Comparison of ENCODE assay signal across 9 cellular contexts in the genomic region with DNA sequence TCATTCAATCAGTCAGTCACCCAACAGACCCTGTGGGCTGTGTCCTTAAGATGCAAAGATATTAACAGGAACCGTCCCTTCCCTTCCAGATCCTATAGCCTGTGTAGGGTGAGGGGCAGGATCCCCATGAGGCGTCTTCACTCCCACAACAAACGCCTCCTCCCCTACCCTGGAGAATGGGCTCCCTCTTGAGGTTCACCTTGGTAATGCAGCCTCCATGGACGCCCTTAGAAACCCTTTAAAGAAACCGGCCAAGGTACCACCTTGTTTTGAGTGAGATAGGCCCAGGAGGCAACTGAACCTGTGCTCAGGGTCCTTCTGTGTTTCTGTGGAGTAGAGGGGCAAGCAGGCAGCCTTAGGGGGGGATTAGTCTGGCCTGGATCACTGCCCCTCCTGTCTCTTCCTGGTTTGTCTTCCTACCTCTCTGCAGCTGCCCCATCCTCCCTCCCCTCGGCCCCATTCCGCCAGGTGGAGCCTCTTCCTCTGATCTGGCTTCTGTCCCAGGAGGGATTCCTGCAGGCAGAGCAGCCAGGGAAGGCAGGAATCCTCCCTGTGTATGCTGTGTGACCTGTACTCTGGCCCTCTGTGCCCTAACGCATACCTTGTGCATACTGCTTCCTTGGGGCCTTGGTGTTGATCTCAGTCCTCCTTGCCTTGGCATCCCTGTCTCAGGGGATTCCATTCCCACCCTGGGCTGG. TPM values are rescaled to one million over a fixed set of nuclear protein-coding genes. Genes with fewer than 3 reads are reported as not detected.
DNase-seq lines count a peak whose midpoint lies in the region; ATAC-seq and TF ChIP-seq lines count a peak whose summit lies in the region.
"Had no signal": no experiment of that assay in that cellular context is flagged by ENCODE, and none has a peak within 500 bp of the region (broad histone marks: within the 10 kb centered on the region; RNA-seq: fewer than 3 reads in every experiment).

No MANE protein-coding gene starts in this region.

- peak; percentile 91 to 94 for ATAC-seq in naive thymus-derived CD8-positive, alpha-beta T cell
- peak; percentile 87 to 89 for ATAC-seq in stimulated activated naive B cell treated with anti-CD40 and anti-IgM and Interleukin-4, amounts not matched to agents 10 μg/mL and 1 μg/mL and 100 μg/mL, for 72 hours (replicated peaks)
- no peak for ATAC-seq in HG03196 (IDR thresholded peaks at IDR 0.05; ENCODE audit: unreplicated experiment)

- peaks cover 12% of the 10 kb centered on the region for H3K36me3 Mint-ChIP-seq in Calu3 (ENCODE audit: insufficient read depth, unreplicated experiment)
- no peaks in the 10 kb centered on the region for H3K36me3 Mint-ChIP-seq in naive thymus-derived CD8-positive, alpha-beta T cell
- H3K36me3 Mint-ChIP-seq in stimulated activated naive B cell treated with anti-CD40 and anti-IgM and Interleukin-4, amounts not matched to agents 10 μg/mL and 1 μg/mL and 100 μg/mL, for 72 hours = no peaks in the 10 kb centered on the region
- H3K36me3 Mint-ChIP-seq: activated naive CD8-positive, alpha-beta T cell had no signal

- H3K36me3 ChIP-seq in HUES64 (ENCODE audit: insufficient read depth, low read length) (no peaks in the 10 kb centered on the region), OCI-LY1 (ENCODE audit: insufficient read depth, low read length) (no peaks in the 10 kb centered on the region), esophagus squamous epithelium (no peaks in the 10 kb centered on the region)

- CTCF ChIA-PET in Calu3 (lab: Charles Lee) = interaction anchor here (0.6 to 1.6 kb wide), 7 partner anchors 29 to 381 kb away, joined by 3 to 7 read pairs (median 4); no protein-coding TSS in a partner anchor

- no TSS peak for BruUV-seq in Calu3 (replicated peaks; lab: Mats Ljungman, UMichigan)

- POLR2A ChIA-PET in naive thymus-derived CD8-positive, alpha-beta T cell (lab: Charles Lee) = no interaction called here

- H3K4me1 Mint-ChIP-seq in Calu3 (ENCODE audit: low read depth, unreplicated experiment) = peaks cover 11% of the 10 kb centered on the region
- peaks cover 0 to 8% (median 6%) of the 10 kb centered on the region in 4 donors for H3K4me1 Mint-ChIP-seq in naive thymus-derived CD8-positive, alpha-beta T cell
- peaks cover 1 to 16% of the 10 kb centered on the region in 2 donors for H3K4me1 Mint-ChIP-seq in stimulated activated naive B cell treated with anti-CD40 and anti-IgM and Interleukin-4, amounts not matched to agents 10 μg/mL and 1 μg/mL and 100 μg/mL, for 72 hours

- no peak overlapping the region for H3K4me3 ChIP-seq in HUES64 (ENCODE audit: low read length)
- H3K4me3 ChIP-seq in OCI-LY1 (ENCODE audit: low read depth, low read length, poor library complexity, severe bottlenecking) = no peak overlapping the region
- H3K4me3 ChIP-seq in esophagus squamous epithelium = no peak overlapping the region

- no peaks in the 10 kb centered on the region for H3F3A ChIP-seq in OCI-LY1 (ENCODE audit: insufficient read depth, low read length)

- no peak for TF ChIP-seq POLR2A in esophagus squamous epithelium (IDR thresholded peaks at IDR 0.05)

- intact Hi-C loops in Calu3 (cut with micrococcal nuclease; ENCODE audit: unreplicated experiment) (loop anchor here (1.0 to 2.0 kb wide), 3 partner anchors 48 to 91 kb away; no protein-coding TSS in a partner anchor), esophagus squamous epithelium (cut with DNase I) (loop anchor here (2.0 to 10.0 kb wide), 2 partner anchors 48 to 90 kb away; a partner anchor contains a TSS)

- no peaks in the 10 kb centered on the region for H3K9me2 ChIP-seq in OCI-LY1 (ENCODE audit: low read depth, low read length)

- no peaks in the 10 kb centered on the region for H3K79me2 ChIP-seq in OCI-LY1 (ENCODE audit: insufficient read depth, low read length)

- H3K4me1 ChIP-seq in HUES64 (ENCODE audit: insufficient read depth, low read length) = 0 out of 2 replicates have a peak, but pooled peaks cover 11% of the 10 kb centered on the region
- H3K4me1 ChIP-seq in OCI-LY1 (ENCODE audit: insufficient read depth, low read length, severe bottlenecking) = no peaks in the 10 kb centered on the region
- H3K4me1 ChIP-seq in esophagus squamous epithelium = peaks cover 0 to 17% (median 0%) of the 10 kb centered on the region in 3 donors

- no peak overlapping the region for H3K9ac ChIP-seq in HUES64 (ENCODE audit: low read depth, low read length)
- H3K9ac ChIP-seq in OCI-LY1 (ENCODE audit: low read length) = no peak overlapping the region

- H3K9me3 ChIP-seq in HUES64 (ENCODE audit: insufficient read depth, low read depth, low read length) (no peaks in the 10 kb centered on the region), OCI-LY1 (ENCODE audit: low read length) (no peaks in the 10 kb centered on the region), esophagus squamous epithelium (no peaks in the 10 kb centered on the region)

- H2AFZ ChIP-seq in OCI-LY1 (ENCODE audit: low read length) = no peak overlapping the region

- H3K27me3 Mint-ChIP-seq in Calu3 (ENCODE audit: unreplicated experiment) = no peaks in the 10 kb centered on the region
- H3K27me3 Mint-ChIP-seq in naive thymus-derived CD8-positive, alpha-beta T cell = peaks cover 0 to 6% (median 2%) of the 10 kb centered on the region in 5 donors
- H3K27me3 Mint-ChIP-seq in stimulated activated naive B cell treated with anti-CD40 and anti-IgM and Interleukin-4, amounts not matched to agents 10 μg/mL and 1 μg/mL and 100 μg/mL, for 72 hours = peaks cover 15 to 22% of the 10 kb centered on the region in 2 donors
- H3K27me3 Mint-ChIP-seq: activated naive CD8-positive, alpha-beta T cell had no signal

- 0 out of 2 replicates have a peak overlapping the region, but pooled peaks have one; percentile 0 for H3K27ac ChIP-seq in HUES64 (ENCODE audit: low read depth, low read length)
- no peak overlapping the region for H3K27ac ChIP-seq in OCI-LY1 (ENCODE audit: low read depth, low read length, poor library complexity, severe bottlenecking)
- peak overlapping the region in 2 of 4 donors; percentile 39 to 44 for H3K27ac ChIP-seq in esophagus squamous epithelium

- 19% methylated on average over 7 of the region's 8 CpGs for WGBS in HUES64
- WGBS in esophagus squamous epithelium, 2 donors = 2 to 3% methylated on average over 4 to 7 of the region's 8 CpGs

- H3K4me2 ChIP-seq in OCI-LY1 (ENCODE audit: low read length) = no peak overlapping the region

- TF ChIP-seq CTCF in Calu3 (IDR thresholded peaks at IDR 0.05; ENCODE audit: unreplicated experiment) (peak; percentile 94), OCI-LY1 (IDR thresholded peaks at IDR 0.05; ENCODE audit: low read length) (peak; percentile 85), esophagus squamous epithelium (IDR thresholded peaks at IDR 0.05) (peak; percentile 82 to 97 (median 96))

- H3K27me3 ChIP-seq in HUES64 (ENCODE audit: insufficient read depth, low read length) = no peaks in the 10 kb centered on the region
- peaks cover 12% of the 10 kb centered on the region for H3K27me3 ChIP-seq in OCI-LY1 (ENCODE audit: insufficient read depth, low read length)
- H3K27me3 ChIP-seq in esophagus squamous epithelium = no peaks in the 10 kb centered on the region

- H3K27ac Mint-ChIP-seq in Calu3 (ENCODE audit: unreplicated experiment) = peak overlapping the region; percentile 54
- H3K27ac Mint-ChIP-seq in naive thymus-derived CD8-positive, alpha-beta T cell = peak overlapping the region in 2 of 10 donors; percentile 31 to 78
- no peak overlapping the region for H3K27ac Mint-ChIP-seq in stimulated activated naive B cell treated with anti-CD40 and anti-IgM and Interleukin-4, amounts not matched to agents 10 μg/mL and 1 μg/mL and 100 μg/mL, for 72 hours
- H3K27ac Mint-ChIP-seq: activated naive CD8-positive, alpha-beta T cell had no signal

- peak; percentile 90 for DNase-seq in Calu3
- DNase-seq in activated T-cell treated with anti-CD3 and anti-CD28 coated beads for 1 hour (ENCODE audit: low read depth) = peak; percentile 71
- DNase-seq in esophagus squamous epithelium (lab: John Stamatoyannopoulos, UW) = no peak
- peak; percentile 58 to 85 (median 74) for DNase-seq in naive thymus-derived CD8-positive, alpha-beta T cell
- DNase-seq in stimulated activated naive B cell treated with anti-CD40 and anti-IgM and Interleukin-4, amounts not matched to agents 10 μg/mL and 1 μg/mL and 100 μg/mL, for 72 hours = peak; percentile 41

- no peaks in the 10 kb centered on the region for H3K9me3 Mint-ChIP-seq in Calu3 (ENCODE audit: low read depth, unreplicated experiment)
- no peaks in the 10 kb centered on the region for H3K9me3 Mint-ChIP-seq in naive thymus-derived CD8-positive, alpha-beta T cell
- no peaks in the 10 kb centered on the region for H3K9me3 Mint-ChIP-seq in stimulated activated naive B cell treated with anti-CD40 and anti-IgM and Interleukin-4, amounts not matched to agents 10 μg/mL and 1 μg/mL and 100 μg/mL, for 72 hours

- H4K20me1 ChIP-seq in OCI-LY1 (ENCODE audit: insufficient read depth, low read length) = no peaks in the 10 kb centered on the region

- no peak overlapping the region for H3K4me3 Mint-ChIP-seq in Calu3 (ENCODE audit: low read depth, unreplicated experiment)
- no peak overlapping the region for H3K4me3 Mint-ChIP-seq in naive thymus-derived CD8-positive, alpha-beta T cell
- no peak overlapping the region for H3K4me3 Mint-ChIP-seq in stimulated activated naive B cell treated with anti-CD40 and anti-IgM and Interleukin-4, amounts not matched to agents 10 μg/mL and 1 μg/mL and 100 μg/mL, for 72 hours
- H3K4me3 Mint-ChIP-seq: activated naive CD8-positive, alpha-beta T cell had no signal

RNA-seq across cellular contexts. Expression of a gene that starts 6.6 kb away (rescaled TPM):
- total RNA-seq in Calu3 (2022) = not detected in 2 replicates
- 7.3 TPM for polyA plus RNA-seq in HUES64 (2013, experiment 1 of 2)
- 6.1 TPM for polyA plus RNA-seq in HUES64 (2013, experiment 2 of 2)
- total RNA-seq in esophagus squamous epithelium = not detected
- total RNA-seq in naive thymus-derived CD8-positive, alpha-beta T cell = not detected
- polyA plus RNA-seq in naive thymus-derived CD8-positive, alpha-beta T cell = not detected

RNA-seq across cellular contexts. Expression of a gene that starts 24.2 kb away (rescaled TPM):
- total RNA-seq in Calu3 (2022) (85.8 and 88.5 TPM in 2 replicates), esophagus squamous epithelium (100 to 1,000 TPM in 3 of 4 donors, 10 to 100 TPM in 1; 87.8 to 254 (median 142) TPM)
- polyA plus RNA-seq in HUES64 (2013, experiment 1 of 2) = 24.7 TPM
- polyA plus RNA-seq in HUES64 (2013, experiment 2 of 2) = 18.1 TPM
- under 1 TPM; 0.08 to 0.13 TPM for total RNA-seq in naive thymus-derived CD8-positive, alpha-beta T cell
- polyA plus RNA-seq in naive thymus-derived CD8-positive, alpha-beta T cell = under 1 TPM in 1 of 3 donors, not detected in 2; 0.08 TPM

RNA-seq across cellular contexts. Expression of a gene that starts 28.2 kb away (rescaled TPM):
- total RNA-seq in Calu3 (2022) (1.1 and 1.4 TPM in 2 replicates), esophagus squamous epithelium (1 to 10 TPM in 1 of 4 donors, under 1 TPM in 3; 0.22 to 2.8 (median 0.61) TPM)
- polyA plus RNA-seq in HUES64 (2013, experiment 1 of 2) = 0.20 TPM
- polyA plus RNA-seq in HUES64 (2013, experiment 2 of 2) = not detected
- 1 to 10 TPM; 5.6 to 6.3 TPM for total RNA-seq in naive thymus-derived CD8-positive, alpha-beta T cell
- polyA plus RNA-seq in naive thymus-derived CD8-positive, alpha-beta T cell = not detected

RNA-seq across cellular contexts. Expression of a gene that starts 51.1 kb away (rescaled TPM):
- total RNA-seq in Calu3 (2022) = 48.1 and 50.0 TPM in 2 replicates
- 27.9 TPM for polyA plus RNA-seq in HUES64 (2013, experiment 1 of 2)
- polyA plus RNA-seq in HUES64 (2013, experiment 2 of 2) = 26.1 TPM
- 10 to 100 TPM; 40.3 to 70.3 (median 46.2) TPM for total RNA-seq in esophagus squamous epithelium
- total RNA-seq in naive thymus-derived CD8-positive, alpha-beta T cell = 10 to 100 TPM; 29.0 to 31.8 TPM
- polyA plus RNA-seq in naive thymus-derived CD8-positive, alpha-beta T cell = 10 to 100 TPM; 48.1 to 57.6 (median 48.4) TPM

Comparison
In these comparisons a context has a peak if more than half of its experiments do, and no peak if none do; other contexts are left out.
1. RNA of a gene that starts 24.2 kb away (total RNA-seq): 87.8 to 254 TPM in esophagus squamous epithelium and 85.8 to 88.5 TPM in Calu3; 0.08 to 0.13 TPM in naive thymus-derived CD8-positive, alpha-beta T cell; every median in the first group is over 10 times any median in the second.
2. Peak in every context shown above with its lines, with median percentiles within 50 percentile points of each other: CTCF ChIP-seq.